ENCODE assay signal across 8 cellular contexts in genomic region chr12:46372131-46372851, GRCh38. TPM values are rescaled to one million over a fixed set of nuclear protein-coding genes. Genes with fewer than 3 reads are reported as not detected.
DNase-seq lines count a peak whose midpoint lies in the region; ATAC-seq and TF ChIP-seq lines count a peak whose summit lies in the region.

SLC38A2 (minus strand) TSS chr12:46372773; CDS start chr12:46371293, 1,480 bp downstream.

- intact Hi-C loops in HCT116 (cut with micrococcal nuclease) (loop anchor here (1.0 to 5.0 kb wide), 7 partner anchors 11 to 305 kb away; no protein-coding TSS in a partner anchor), Right ventricle myocardium inferior (cut with DNase I) (loop anchor here (1.0 to 5.0 kb wide), 3 partner anchors 155 to 380 kb away; partner anchors contain the start of gene SCAF11), transverse colon (cut with DNase I; ENCODE audit: low total_unique reads) (loop anchor here (5.0 kb wide), 1 partner anchor 290 kb away; no protein-coding TSS in a partner anchor)

- in situ Hi-C loops in transverse colon (cut with MboI; ENCODE audit: low pct_ligation_motif_present in 1 of 4, low pct_unique_long_range_greater_than_20kb in 1 of 4, low sequenced_read_pairs in 3 of 4), result loop anchor here in 1 of 4 donors (25.0 kb wide), 2 partner anchors 290 to 565 kb away; no protein-coding TSS in a partner anchor

- H3K27me3 ChIP-seq in HCT116 (ENCODE audit: insufficient read depth, low read length) (no peaks in the 10 kb centered on the region), parathyroid adenoma (ENCODE audit: control insufficient read depth, insufficient read depth, low read length) (no peaks in the 10 kb centered on the region), transverse colon (no peaks in the 10 kb centered on the region)

- TF ChIP-seq CTCF in HCT116 (IDR thresholded peaks at IDR 0.05 in 2 of 3, conservative IDR thresholded peaks at IDR 0.05 in 1 of 3; ENCODE audit: borderline replicate concordance in 1 of 3, insufficient read depth in 1 of 3, low read depth in 2 of 3, low read length in 2 of 3) (no peak), parathyroid adenoma (IDR thresholded peaks at IDR 0.05) (no peak), transverse colon (IDR thresholded peaks at IDR 0.05) (peak in 1 of 5 experiments; percentile 33)

- ATAC-seq in HCT116 (peak; percentile 83), Right ventricle myocardium inferior (peak; percentile 98)

- POLR2A ChIA-PET in HCT116 (lab: Charles Lee), result interaction anchor here (0.7 to 7.6 kb wide), 13 partner anchors 12 to 182 kb away, joined by 3 to 82 read pairs (median 7); no protein-coding TSS in a partner anchor

- H3K9me3 ChIP-seq in HCT116 (ENCODE audit: control insufficient read depth in 1 of 2, insufficient read depth in 1 of 2, low read depth in 1 of 2, low read length in 2 of 2), result no peaks in the 10 kb centered on the region
- H3K9me3 ChIP-seq in parathyroid adenoma (ENCODE audit: control insufficient read depth, low read length), result no peaks in the 10 kb centered on the region
- no peaks in the 10 kb centered on the region for H3K9me3 ChIP-seq in transverse colon

- H2AFZ ChIP-seq in HCT116 (ENCODE audit: low read depth, low read length, poor library complexity, severe bottlenecking) (no peak within 1 kb of the TSS), parathyroid adenoma (peak within 1 kb of the TSS; percentile 97)

- peak within 1 kb of the TSS; percentile 96 for H3K4me2 ChIP-seq in HCT116 (ENCODE audit: low read length)
- peak within 1 kb of the TSS; percentile 63 for H3K4me2 ChIP-seq in parathyroid adenoma (ENCODE audit: low read length)

- H3K27ac ChIP-seq in HCT116 (ENCODE audit: low read depth, low read length) (peak within 1 kb of the TSS; percentile 95), parathyroid adenoma (peak within 1 kb of the TSS; percentile 99), transverse colon (peak within 1 kb of the TSS; percentile 99 to 100 (median 100))

- DNase-seq in HCT116 (ENCODE audit: low read depth, low spot score) (peak; percentile 71), MV-4-11 (lab: John Stamatoyannopoulos, UW) (peak; percentile 88), SW480 (ENCODE audit: low spot score) (peak; percentile 92), Right ventricle myocardium inferior (ENCODE audit: missing footprints) (peak; percentile 100), transverse colon (peak; percentile 99)
- DNase-seq in activated naive CD8-positive, alpha-beta T cell treated with anti-CD3 and anti-CD28 coated beads, Interleukin-2, amount 50 U/mL, for 16 hours (ENCODE audit: low read depth, low spot score), result peak; percentile 92

- peaks cover 37% of the 10 kb centered on the region for H4K20me1 ChIP-seq in HCT116 (ENCODE audit: insufficient read depth)

- H3K9ac ChIP-seq in HCT116 (ENCODE audit: low read length), result peak within 1 kb of the TSS; percentile 91
- H3K9ac ChIP-seq in parathyroid adenoma, result peak within 1 kb of the TSS; percentile 99

- peaks cover 53% of the 10 kb centered on the region for H3K79me2 ChIP-seq in HCT116 (ENCODE audit: insufficient read depth, low read length)
- peaks cover 17% of the 10 kb centered on the region for H3K79me2 ChIP-seq in parathyroid adenoma

- H3K36me3 ChIP-seq in HCT116 (ENCODE audit: control insufficient read depth in 1 of 2, insufficient read depth in 2 of 2, low read length in 2 of 2) (peaks cover 34 to 39% of the 10 kb centered on the region in 2 experiments), parathyroid adenoma (ENCODE audit: control insufficient read depth, insufficient read depth, low read length) (no peaks in the 10 kb centered on the region), transverse colon (peaks cover 0 to 36% (median 17%) of the 10 kb centered on the region in 4 donors)

- 0 to 1% methylated on average over 15 to 72 of the region's 77 CpGs for WGBS in transverse colon (ENCODE audit: low coverage in 1 of 2), 2 donors

- H3K4me1 ChIP-seq in HCT116 (ENCODE audit: control insufficient read depth in 1 of 2, insufficient read depth in 2 of 2, low read length in 2 of 2), result peaks cover 45 to 74% of the 10 kb centered on the region in 2 experiments
- H3K4me1 ChIP-seq in parathyroid adenoma, result peaks cover 22% of the 10 kb centered on the region
- H3K4me1 ChIP-seq in transverse colon, result peaks cover 27 to 43% (median 36%) of the 10 kb centered on the region in 4 donors

- no peak for TF ChIP-seq EP300 in transverse colon (IDR thresholded peaks at IDR 0.05; ENCODE audit: low read depth)

- RAD21 ChIA-PET in HCT116 (lab: Charles Lee; ENCODE audit: low non-redundant PET in 1 of 2, low total read pairs in 2 of 2, uncharacterized antibody in 2 of 2, unreplicated experiment in 2 of 2), result interaction anchor here in 1 of 2 experiments (0.6 kb wide), 1 partner anchor 184 kb away, joined by 3 read pairs; no protein-coding TSS in a partner anchor

- TF ChIP-seq POLR2A in HCT116 (IDR thresholded peaks at IDR 0.05; ENCODE audit: borderline replicate concordance, extremely low read depth, insufficient read depth, insufficient read length) (peak; percentile 99), transverse colon (IDR thresholded peaks at IDR 0.05) (peak; percentile 100)

- CTCF ChIA-PET in HCT116 (lab: Charles Lee), result no interaction called here

- H3K9me2 ChIP-seq in HCT116 (ENCODE audit: insufficient read depth), result no peaks in the 10 kb centered on the region

- H3K4me3 ChIP-seq in GM08714 (ENCODE audit: low read length), result peak within 1 kb of the TSS; percentile 100
- H3K4me3 ChIP-seq in HCT116 (replicated peaks in 1 of 2; ENCODE audit: low read depth in 1 of 2, low read length in 2 of 2), result peak within 1 kb of the TSS; percentile 80 to 84
- H3K4me3 ChIP-seq in parathyroid adenoma (ENCODE audit: low read depth, low read length), result peak within 1 kb of the TSS; percentile 95
- peak within 1 kb of the TSS; percentile 96 to 99 (median 98) for H3K4me3 ChIP-seq in transverse colon

- TF ChIP-seq RAD21 in HCT116 (IDR thresholded peaks at IDR 0.05; ENCODE audit: low read depth), result peak; percentile 37

- BruUV-seq in HCT116 (replicated peaks; lab: Mats Ljungman, UMichigan), result no TSS peak

TF ChIP-seq in HCT116, 20 proteins besides CTCF, POLR2A, EP300 and RAD21 (continues in another document):
- peak; percentile 94 for TF ChIP-seq MAX (IDR thresholded peaks at IDR 0.05)
- TF ChIP-seq CEBPB (IDR thresholded peaks at IDR 0.05; ENCODE audit: low read depth), result no peak
- no peak for TF ChIP-seq ZFX (IDR thresholded peaks at IDR 0.05)
- peak; percentile 100 for TF ChIP-seq POLR2AphosphoS5 (IDR thresholded peaks at IDR 0.05; ENCODE audit: low read depth, low read length)
- no peak for TF ChIP-seq EZH2phosphoT487 (IDR thresholded peaks at IDR 0.05; ENCODE audit: borderline replicate concordance)
- peak; percentile 74 for TF ChIP-seq TCF7L2 (IDR thresholded peaks at IDR 0.05; ENCODE audit: borderline replicate concordance, extremely low read depth, insufficient read depth, insufficient read length)
- 0 out of 2 replicates have a peak, but pooled peaks have one; percentile 50 for TF ChIP-seq CBX3 (IDR thresholded peaks at IDR 0.05; ENCODE audit: low read depth)
- peak; percentile 46 for TF ChIP-seq JUND (IDR thresholded peaks at IDR 0.05)
- peak; percentile 99 for TF ChIP-seq SIN3A (IDR thresholded peaks at IDR 0.05; ENCODE audit: low read depth)
- TF ChIP-seq REST (IDR thresholded peaks at IDR 0.05; ENCODE audit: low read depth), result no peak
- peak; percentile 82 for TF ChIP-seq SP1 (IDR thresholded peaks at IDR 0.05; ENCODE audit: low read depth)
- TF ChIP-seq ZBTB33 (IDR thresholded peaks at IDR 0.05; ENCODE audit: extremely low read depth, insufficient replicate concordance, low read length), result peak; percentile 53

RNA-seq across cellular contexts. Expression of gene SLC38A2, which starts in this region (rescaled TPM):
- total RNA-seq in HCT116 (2021; ENCODE audit: unreplicated experiment) (1,049 TPM), Right ventricle myocardium inferior (161 TPM), transverse colon (100 to 1,000 TPM; 104 to 300 (median 229) TPM)
- polyA plus RNA-seq in HCT116 (2012), result 307 and 350 TPM in 2 replicates

Comparison
In these comparisons a context has a peak if more than half of its experiments do, and no peak if none do; other contexts are left out.
1. Peak in every context shown above with its lines: DNase-seq, ATAC-seq, H3K4me3 ChIP-seq and H3K27ac ChIP-seq.